ENCODE assay signal across 10 cellular contexts in genomic region chr13:109331898-109332297, GRCh38.
DNase-seq lines count a peak whose midpoint lies in the region; ATAC-seq, FAIRE-seq and TF ChIP-seq lines count a peak whose summit lies in the region.
"Had no signal": no experiment of that assay in that cellular context is flagged by ENCODE, and none has a peak within 500 bp of the region (broad histone marks: within the 10 kb centered on the region; RNA-seq: fewer than 3 reads in every experiment).

No MANE protein-coding gene starts in this region.

- no peak overlapping the region for H2AK5ac ChIP-seq in trophoblast cell (ENCODE audit: low read length)

- H3K9me3 ChIP-seq in trophoblast cell (ENCODE audit: insufficient read depth, low read depth, low read length) (peaks cover 1% of the 10 kb centered on the region), gastroesophageal sphincter (no peaks in the 10 kb centered on the region)
- H3K9me3 ChIP-seq: heart left ventricle had no signal

- no CpG with 5 or more reads among the region's 11 CpGs for WGBS in trophoblast cell (ENCODE audit: extremely low coverage, insufficient coverage, insufficient read length)
- WGBS in gastroesophageal sphincter (ENCODE audit: low coverage in 1 of 2), 2 donors = 47 to 70% methylated on average over 4 to 10 of the region's 11 CpGs

- TF ChIP-seq EP300 in gastroesophageal sphincter (IDR thresholded peaks at IDR 0.05) = no peak

- H3K27ac ChIP-seq in trophoblast cell (ENCODE audit: low read depth, low read length) (no peak overlapping the region), gastroesophageal sphincter (no peak overlapping the region)
- H3K27ac ChIP-seq: heart left ventricle had no signal

- no peak overlapping the region for H3K9ac ChIP-seq in trophoblast cell (ENCODE audit: low read length)

- H4K91ac ChIP-seq in trophoblast cell (ENCODE audit: low read depth, low read length) = no peak overlapping the region

- no peak overlapping the region for H2BK120ac ChIP-seq in trophoblast cell (ENCODE audit: insufficient read depth, low read length, poor library complexity)

- H4K12ac ChIP-seq in trophoblast cell (ENCODE audit: low read depth, low read length) = no peak overlapping the region

- TF ChIP-seq POLR2A in H54 (IDR thresholded peaks at IDR 0.05; ENCODE audit: low read depth, low read length) (no peak), gastroesophageal sphincter (IDR thresholded peaks at IDR 0.05) (no peak)

- no peak overlapping the region for H4K8ac ChIP-seq in trophoblast cell (ENCODE audit: low read depth, low read length)

- H3K79me1 ChIP-seq in trophoblast cell (ENCODE audit: low read length) = no peaks in the 10 kb centered on the region

- no peak overlapping the region for H3K4me3 ChIP-seq in choroid plexus epithelial cell (ENCODE audit: low read depth, low read length)
- no peak overlapping the region for H3K4me3 ChIP-seq in trophoblast cell (ENCODE audit: low read depth, low read length)
- H3K4me3 ChIP-seq in gastroesophageal sphincter = no peak overlapping the region
- H3K4me3 ChIP-seq: heart left ventricle had no signal

- peak; percentile 6 for FAIRE-seq in H54 (lab: Jason Lieb, UNC)

- H2BK5ac ChIP-seq in trophoblast cell (ENCODE audit: low read depth, low read length, poor library complexity) = no peak overlapping the region

- no peaks in the 10 kb centered on the region for H3K27me3 ChIP-seq in trophoblast cell (ENCODE audit: insufficient read depth, low read length)
- no peaks in the 10 kb centered on the region for H3K27me3 ChIP-seq in gastroesophageal sphincter
- H3K27me3 ChIP-seq: heart left ventricle had no signal

- no peak overlapping the region for H3K18ac ChIP-seq in trophoblast cell (ENCODE audit: low read length)

- no peak overlapping the region for H3K14ac ChIP-seq in trophoblast cell (ENCODE audit: low read length)

- H2AFZ ChIP-seq in trophoblast cell (ENCODE audit: insufficient read depth, low read length, poor library complexity) = no peak overlapping the region

- no peaks in the 10 kb centered on the region for H3K36me3 ChIP-seq in trophoblast cell (ENCODE audit: control insufficient read depth in 1 of 2, insufficient read depth in 2 of 2, low read length in 2 of 2)
- no peaks in the 10 kb centered on the region for H3K36me3 ChIP-seq in gastroesophageal sphincter
- H3K36me3 ChIP-seq: heart left ventricle had no signal

- DNase-seq in H54 (ENCODE audit: insufficient read length, low spot score) = no peak
- DNase-seq in NCI-H2196 treated with DMSO at 0.1 percent for 48 hours (lab: John Stamatoyannopoulos, UW; ENCODE audit: unreplicated experiment) = peak; percentile 37
- DNase-seq in choroid plexus epithelial cell (ENCODE audit: low read depth) = peak; percentile 96
- peak; percentile 20 to 61 for DNase-seq in trophoblast cell
- no peak for DNase-seq in HuH-7.5 (ENCODE audit: low spot score)
- DNase-seq: amniotic stem cell, heart left ventricle had no signal

- H3K4me1 ChIP-seq in trophoblast cell (ENCODE audit: control insufficient read depth in 1 of 2, insufficient read depth in 2 of 2, low read length in 2 of 2) (peaks cover 2 to 4% of the 10 kb centered on the region in 2 experiments), gastroesophageal sphincter (no peaks in the 10 kb centered on the region)

- H2BK12ac ChIP-seq in trophoblast cell (ENCODE audit: low read length) = no peak overlapping the region

- no peak overlapping the region for H3K4me2 ChIP-seq in trophoblast cell (ENCODE audit: low read length)

- no peak overlapping the region for H3K4ac ChIP-seq in trophoblast cell (ENCODE audit: low read depth, low read length)

- TF ChIP-seq CTCF in choroid plexus epithelial cell (conservative IDR thresholded peaks at IDR 0.05; ENCODE audit: low read depth, low read length) = no peak
- no peak for TF ChIP-seq CTCF in gastroesophageal sphincter (IDR thresholded peaks at IDR 0.05)

- no peaks in the 10 kb centered on the region for H3K79me2 ChIP-seq in trophoblast cell (ENCODE audit: control insufficient read depth, insufficient read depth, low read length, poor library complexity)

- ATAC-seq in GM21381 (IDR thresholded peaks at IDR 0.05; ENCODE audit: unreplicated experiment) (no peak), gastroesophageal sphincter (no peak), GM21723 (IDR thresholded peaks at IDR 0.05; ENCODE audit: unreplicated experiment) (no peak)
- ATAC-seq: heart left ventricle had no signal

- no peak overlapping the region for H3K23ac ChIP-seq in trophoblast cell (ENCODE audit: low read length)

Comparison
In these comparisons a context has a peak if more than half of its experiments do, and no peak if none do; other contexts are left out.
1. DNase-seq: peak in NCI-H2196 treated with DMSO at 0.1 percent for 48 hours (single experiment), choroid plexus epithelial cell (single experiment) and trophoblast cell (2 of 2); none in H54 (single experiment) and HuH-7.5 (single experiment).